14 cellular contexts compared by ENCODE assay signal in the genomic region with DNA sequence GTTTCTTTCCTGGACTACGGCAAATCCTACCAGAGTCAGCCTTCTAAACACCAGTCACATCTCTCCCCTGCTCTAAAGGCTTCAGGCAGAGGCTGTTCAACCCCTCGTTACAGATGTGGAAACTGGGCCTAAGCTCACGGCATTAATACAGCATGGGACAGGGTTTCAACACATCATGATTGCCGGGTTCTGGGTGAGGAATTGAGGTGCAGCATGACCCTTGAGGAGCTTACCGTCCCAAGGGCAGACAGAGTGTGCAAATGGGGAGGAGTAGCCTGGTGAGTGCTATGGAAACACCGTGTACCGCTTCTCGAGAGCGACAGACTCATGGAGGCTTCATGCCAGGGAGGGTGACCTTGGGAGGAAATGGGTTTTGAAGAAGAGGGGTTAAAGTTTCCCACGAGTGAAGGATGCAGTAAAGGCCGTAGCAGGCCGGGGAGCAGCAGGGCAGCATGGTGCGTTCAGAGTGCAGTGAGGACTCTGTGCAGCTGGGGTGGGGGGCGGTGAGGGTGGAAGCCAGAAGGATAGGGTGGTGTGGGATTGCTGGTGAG. TPM values are rescaled to one million over a fixed set of nuclear protein-coding genes. Genes with fewer than 3 reads are reported as not detected.
A peak's percentile ranks its signal among the peaks of the same experiment; 100 is the strongest.
DNase-seq lines count a peak whose midpoint lies in the region; ATAC-seq and TF ChIP-seq lines count a peak whose summit lies in the region.
"Had no signal": no experiment of that assay in that cellular context is flagged by ENCODE, and none has a peak within 500 bp of the region (broad histone marks: within the 10 kb centered on the region; RNA-seq: fewer than 3 reads in every experiment).

No MANE protein-coding gene starts in this region.

- H3K27me3 ChIP-seq in A673 (replicated peaks; ENCODE audit: insufficient read depth, low read depth, low read length, poor library complexity) (no peaks in the 10 kb centered on the region), gastrocnemius medialis (no peaks in the 10 kb centered on the region)

- intact Hi-C loops in A673 (cut with micrococcal nuclease; ENCODE audit: unreplicated experiment) = no loop called here
- intact Hi-C loops in gastrocnemius medialis (cut with DNase I; ENCODE audit: low total_unique reads) = no loop called here

- no peaks in the 10 kb centered on the region for H3K36me3 ChIP-seq in A673 (ENCODE audit: insufficient read depth, low read length, poor library complexity, severe bottlenecking)
- H3K36me3 ChIP-seq in gastrocnemius medialis = no peaks in the 10 kb centered on the region

- no TSS peak for BruUV-seq in A673 (replicated peaks; lab: Mats Ljungman, UMichigan)

- H3K27ac ChIP-seq in A673 (ENCODE audit: low read depth, low read length, poor library complexity, severe bottlenecking) (peak overlapping the region; percentile 85), coronary artery (peak overlapping the region; percentile 52 to 72), gastrocnemius medialis (peak overlapping the region; percentile 20 to 61 (median 38)), substantia nigra (ENCODE audit: low read depth, low read length, poor library complexity, severe bottlenecking) (no peak overlapping the region)

- CTCF ChIA-PET in A673 (lab: Charles Lee) = no interaction called here

- ATAC-seq in gastrocnemius medialis (peak in 1 of 2 donors; percentile 32), HG03354 (IDR thresholded peaks at IDR 0.05; ENCODE audit: poor library complexity, severe bottlenecking, unreplicated experiment) (no peak)
- ATAC-seq: effector memory CD8-positive, alpha-beta T cell had no signal

- POLR2A ChIA-PET in A673 (lab: Charles Lee; ENCODE audit: low non-redundant PET) = no interaction called here

- no peak overlapping the region for H3K4me3 ChIP-seq in A673 (ENCODE audit: low read depth, low read length, poor library complexity, severe bottlenecking)
- H3K4me3 ChIP-seq in coronary artery = peak overlapping the region; percentile 59
- peak overlapping the region in 3 of 4 donors; percentile 21 to 34 (median 26) for H3K4me3 ChIP-seq in gastrocnemius medialis

- peaks cover 33% of the 10 kb centered on the region for H3K4me1 ChIP-seq in A673 (ENCODE audit: insufficient read depth, low read length, poor library complexity, severe bottlenecking)
- H3K4me1 ChIP-seq in gastrocnemius medialis = peaks cover 13 to 19% of the 10 kb centered on the region in 2 donors

- no peak for TF ChIP-seq CTCF in A673 (conservative IDR thresholded peaks at IDR 0.05; ENCODE audit: low read depth, low read length)
- TF ChIP-seq CTCF in coronary artery (IDR thresholded peaks at IDR 0.05) = no peak
- no peak for TF ChIP-seq CTCF in gastrocnemius medialis (IDR thresholded peaks at IDR 0.05 in 4 of 5, conservative IDR thresholded peaks at IDR 0.05 in 1 of 5)

- DNase-seq in A673 (ENCODE audit: low spot score) (no peak), coronary artery (ENCODE audit: low spot score) (no peak), left kidney (ENCODE audit: low read depth, low spot score) (peak; percentile 33), gastrocnemius medialis (no peak), NCI-H187 (lab: John Stamatoyannopoulos, UW) (no peak), DMS153 (lab: John Stamatoyannopoulos, UW) (no peak), substantia nigra (lab: John Stamatoyannopoulos, UW) (no peak)
- DNase-seq: activated CD4-positive, alpha-beta T cell treated with anti-CD3 and anti-CD28 coated beads for 4 hours; DMS 273 treated with DMSO at 0.1 percent for 48 hours; effector memory CD8-positive, alpha-beta T cell; head of caudate nucleus; MM.1S; T-helper 1 cell had no signal

- TF ChIP-seq POLR2A in gastrocnemius medialis (IDR thresholded peaks at IDR 0.05) = no peak

- in situ Hi-C loops in gastrocnemius medialis (cut with MboI; ENCODE audit: low sequenced_read_pairs in 4 of 4) = loop anchor here in 1 of 4 donors (10.0 to 25.0 kb wide), 2 partner anchors 152 to 789 kb away; no protein-coding TSS in a partner anchor

- H3K9me3 ChIP-seq in A673 (ENCODE audit: low read depth, low read length, poor library complexity, severe bottlenecking) (no peaks in the 10 kb centered on the region), gastrocnemius medialis (no peaks in the 10 kb centered on the region)

RNA-seq across cellular contexts. Expression of gene TGOLN2, which starts 51.1 kb away (rescaled TPM):
- total RNA-seq in A673 (2021) = 48.8 and 56.0 TPM in 2 replicates
- total RNA-seq in gastrocnemius medialis = 10 to 100 TPM; 29.5 to 81.7 (median 61.9) TPM
